ENCODE assay signal across 8 cellular contexts in genomic region chr5:114305402-114306207, GRCh38. TPM values are rescaled to one million over a fixed set of nuclear protein-coding genes. Genes with fewer than 3 reads are reported as not detected.
DNase-seq lines count a peak whose midpoint lies in the region; ATAC-seq and TF ChIP-seq lines count a peak whose summit lies in the region.

No MANE protein-coding gene starts in this region.

- H3K4me1 Mint-ChIP-seq in naive thymus-derived CD8-positive, alpha-beta T cell, result no peaks in the 10 kb centered on the region

- POLR2A ChIA-PET in naive thymus-derived CD8-positive, alpha-beta T cell (lab: Charles Lee), result no interaction called here

- TF ChIP-seq CTCF in foreskin fibroblast (IDR thresholded peaks at IDR 0.05; ENCODE audit: low read depth, low read length), result peak; percentile 46

- H3K36me3 Mint-ChIP-seq in naive thymus-derived CD8-positive, alpha-beta T cell, result no peaks in the 10 kb centered on the region

- H3K4me3 ChIP-seq in foreskin fibroblast (ENCODE audit: low read depth in 1 of 2, low read length in 2 of 2), result no peak overlapping the region

- H3K4me3 Mint-ChIP-seq in naive thymus-derived CD8-positive, alpha-beta T cell, result no peak overlapping the region

- peak; percentile 14 for DNase-seq in AG20443 (ENCODE audit: low spot score)
- peak; percentile 18 for DNase-seq in NCI-H446 treated with DMSO at 0.1 percent for 48 hours (lab: John Stamatoyannopoulos, UW)
- peak; percentile 31 to 75 for DNase-seq in foreskin fibroblast
- DNase-seq in naive thymus-derived CD8-positive, alpha-beta T cell, result no peak
- no peak for DNase-seq in NCI-H2171 treated with DMSO at 0.1 percent for 48 hours (lab: John Stamatoyannopoulos, UW)
- no peak for DNase-seq in OCI-M2 (lab: John Stamatoyannopoulos, UW; ENCODE audit: unreplicated experiment)

- ATAC-seq in GM19463 (IDR thresholded peaks at IDR 0.05; ENCODE audit: unreplicated experiment) (peak; percentile 52), GM21723 (IDR thresholded peaks at IDR 0.05; ENCODE audit: unreplicated experiment) (no peak)
- ATAC-seq in naive thymus-derived CD8-positive, alpha-beta T cell, result no peak

- peaks cover 0 to 2% (median 0%) of the 10 kb centered on the region in 9 donors for H3K9me3 Mint-ChIP-seq in naive thymus-derived CD8-positive, alpha-beta T cell

- no peak overlapping the region for H3K27ac Mint-ChIP-seq in naive thymus-derived CD8-positive, alpha-beta T cell

- H3K27me3 Mint-ChIP-seq in naive thymus-derived CD8-positive, alpha-beta T cell, result peaks cover 0 to 4% (median 0%) of the 10 kb centered on the region in 5 donors

RNA-seq across cellular contexts. Expression of gene KCNN2, which starts 56.3 kb away (rescaled TPM):
- not detected for total RNA-seq in naive thymus-derived CD8-positive, alpha-beta T cell
- polyA plus RNA-seq in naive thymus-derived CD8-positive, alpha-beta T cell, result not detected

Comparison
In these comparisons a context has a peak if more than half of its experiments do, and no peak if none do; other contexts are left out.
1. DNase-seq: peak in AG20443 (single experiment), NCI-H446 treated with DMSO at 0.1 percent for 48 hours (single experiment) and foreskin fibroblast (2 of 2); none in naive thymus-derived CD8-positive, alpha-beta T cell (0 of 10), NCI-H2171 treated with DMSO at 0.1 percent for 48 hours (single experiment) and OCI-M2 (single experiment).